In genomic region chr20:61979090-61979489, GRCh38 we compare ENCODE assay signal across 24 cellular contexts.
DNase-seq lines count a peak whose midpoint lies in the region; ATAC-seq and TF ChIP-seq lines count a peak whose summit lies in the region.
"Had no signal": no experiment of that assay in that cellular context is flagged by ENCODE, and none has a peak within 500 bp of the region (broad histone marks: within the 10 kb centered on the region; RNA-seq: fewer than 3 reads in every experiment).

No MANE protein-coding gene starts in this region.

- H3K4me1 Mint-ChIP-seq in neural crest cell: peaks cover 22% of the 10 kb centered on the region

- no peaks in the 10 kb centered on the region for H3K36me3 ChIP-seq in brain microvascular endothelial cell (replicated peaks)

- intact Hi-C loops in Right ventricle myocardium superior (cut with DNase I): no loop called here
- intact Hi-C loops in Right ventricle myocardium inferior (cut with DNase I): no loop called here
- intact Hi-C loops in sciatic nerve (cut with DNase I): no loop called here

- ATAC-seq in Right ventricle myocardium superior (ENCODE audit: poor library complexity) (no peak), Right ventricle myocardium inferior (no peak), sciatic nerve (no peak)
- ATAC-seq: A549, GM12878, GM23338, HCT116 had no signal

- no peak overlapping the region for H3K27ac ChIP-seq in brain microvascular endothelial cell
- H3K27ac ChIP-seq: A549; BLaER1 treated with 17β-estradiol and CSF1 and Interleukin-3, amounts not matched to agents 10 nM and 100 nM had no signal

- TF ChIP-seq CTCF in neural crest cell (conservative IDR thresholded peaks at IDR 0.05): no peak
- TF ChIP-seq CTCF in brain microvascular endothelial cell (IDR thresholded peaks at IDR 0.05; ENCODE audit: low read depth, low read length, missing control alignments): no peak

- no peaks in the 10 kb centered on the region for H3K27me3 Mint-ChIP-seq in neural crest cell (ENCODE audit: low read depth)
- H3K27me3 Mint-ChIP-seq: CD4-positive, alpha-beta T cell had no signal

- H3K9me3 Mint-ChIP-seq in neural crest cell: no peaks in the 10 kb centered on the region
- H3K9me3 Mint-ChIP-seq: H9 had no signal

- H3K36me3 Mint-ChIP-seq in neural crest cell (ENCODE audit: low read depth): peaks cover 10% of the 10 kb centered on the region

- DNase-seq in Right ventricle myocardium superior (peak; percentile 20), Right ventricle myocardium inferior (ENCODE audit: missing footprints) (no peak), neural crest cell (ENCODE audit: low read depth, low spot score) (no peak), sciatic nerve (ENCODE audit: low spot score) (peak; percentile 38), NCI-H1694 (lab: John Stamatoyannopoulos, UW) (no peak), brain microvascular endothelial cell (no peak), NCI-H146 (lab: John Stamatoyannopoulos, UW) (no peak)
- DNase-seq: 8988T; ACHN; AML-193; BE2C; CD4-positive, alpha-beta T cell; CD8-positive, alpha-beta memory T cell; DMS 273 treated with DMSO at 0.1 percent for 48 hours; DMS79; EL; GDM1; H9 had no signal

- in situ Hi-C loops in brain microvascular endothelial cell (cut with HindIII; ENCODE audit: low pct_ligation_motif_present, low sequenced_read_pairs): no loop called here

- H3K4me3 Mint-ChIP-seq in neural crest cell: peak overlapping the region; percentile 12
- H3K4me3 Mint-ChIP-seq: CD14-positive monocyte; CD4-positive, alpha-beta T cell; CD8-positive, alpha-beta memory T cell; GM23338; H9 had no signal

- H3K4me3 ChIP-seq in brain microvascular endothelial cell (ENCODE audit: low read depth, low read length): no peak overlapping the region
- H3K4me3 ChIP-seq: A549; BLaER1 treated with 17β-estradiol and CSF1 and Interleukin-3, amounts not matched to agents 10 nM and 100 nM; GM12878; GM23338 had no signal

- H3K27ac Mint-ChIP-seq in neural crest cell (ENCODE audit: unreplicated experiment): peak overlapping the region; percentile 6
- H3K27ac Mint-ChIP-seq: CD4-positive, alpha-beta T cell; CD8-positive, alpha-beta memory T cell; GM23338; H9 had no signal

- no peaks in the 10 kb centered on the region for H3K27me3 ChIP-seq in brain microvascular endothelial cell (replicated peaks)
- H3K27me3 ChIP-seq: BE2C; BLaER1 treated with 17β-estradiol and CSF1 and Interleukin-3, amounts not matched to agents 10 nM and 100 nM had no signal

Comparison
In these comparisons a context has a peak if more than half of its experiments do, and no peak if none do; other contexts are left out.
1. DNase-seq: peak in Right ventricle myocardium superior (single experiment) and sciatic nerve (single experiment); none in Right ventricle myocardium inferior (single experiment), neural crest cell (single experiment), NCI-H1694 (single experiment), brain microvascular endothelial cell (single experiment) and NCI-H146 (single experiment).